ENCODE assay signal across 12 cellular contexts in the genomic region with DNA sequence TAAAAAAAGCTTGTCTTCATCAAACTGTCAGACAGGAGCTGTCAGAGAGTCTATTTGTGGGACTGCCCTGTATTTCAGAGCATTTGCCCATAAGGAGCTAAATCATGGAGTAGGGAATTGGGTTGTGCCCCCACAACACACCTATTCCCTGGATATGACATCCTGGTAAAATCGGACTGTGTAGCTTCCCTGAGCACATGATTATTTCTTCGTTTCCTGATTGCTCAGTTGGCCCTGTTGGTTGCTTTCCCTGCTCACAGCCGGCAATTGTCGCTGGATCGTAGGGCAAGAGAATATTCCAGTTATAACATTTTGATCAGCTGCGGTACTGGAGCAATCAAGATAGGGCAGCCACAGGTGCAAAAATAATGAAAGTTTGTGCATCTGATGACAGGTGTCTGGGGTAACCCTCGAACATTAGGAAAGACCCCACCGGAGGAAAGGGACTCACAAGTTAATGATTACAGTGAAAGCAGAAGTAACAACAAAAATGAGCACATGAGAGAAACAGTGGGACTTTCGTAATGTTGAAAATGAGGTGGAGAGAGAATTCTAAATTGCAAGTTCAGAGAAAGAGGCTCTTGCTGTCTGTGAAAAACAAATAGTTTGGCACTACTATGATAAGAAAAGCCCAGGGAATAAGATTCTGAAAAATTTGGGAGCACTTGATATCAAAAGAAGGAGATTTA. TPM values are rescaled to one million over a fixed set of nuclear protein-coding genes. Genes with fewer than 3 reads are reported as not detected.
A peak's percentile ranks its signal among the peaks of the same experiment; 100 is the strongest.
DNase-seq lines count a peak whose midpoint lies in the region; ATAC-seq and TF ChIP-seq lines count a peak whose summit lies in the region.
"Had no signal": no experiment of that assay in that cellular context is flagged by ENCODE, and none has a peak within 500 bp of the region (broad histone marks: within the 10 kb centered on the region; RNA-seq: fewer than 3 reads in every experiment).

No MANE protein-coding gene starts in this region.

- peaks cover 16% of the 10 kb centered on the region for H3K4me1 ChIP-seq in mucosa of descending colon (ENCODE audit: low read depth)

- DNase-seq in NCI-H526 treated with DMSO at 0.1 percent for 48 hours (lab: John Stamatoyannopoulos, UW) (peak; percentile 48), mucosa of descending colon (peak in 1 of 3 donors; percentile 58), CD1c-positive myeloid dendritic cell (ENCODE audit: extremely low spot score) (no peak), GM19240 (ENCODE audit: insufficient read length, low spot score) (no peak), cerebellar cortex (ENCODE audit: low spot score) (no peak), T-helper 9 cell (no peak)
- DNase-seq: activated CD4-positive, alpha-beta T cell treated with anti-CD3 and anti-CD28 coated beads for 1 hour; DMS153; hippocampal formation had no signal

- H3K4me3 ChIP-seq in mucosa of descending colon: no peak overlapping the region

- no peak for TF ChIP-seq CTCF in mucosa of descending colon (IDR thresholded peaks at IDR 0.05)

- ATAC-seq in GM18870 (IDR thresholded peaks at IDR 0.05; ENCODE audit: unreplicated experiment) (peak; percentile 62), HG02588 (IDR thresholded peaks at IDR 0.05; ENCODE audit: unreplicated experiment) (peak; percentile 52), mucosa of descending colon (peak; percentile 68)

- no peaks in the 10 kb centered on the region for H3K9me3 ChIP-seq in mucosa of descending colon

- intact Hi-C loops in mucosa of descending colon (cut with DNase I, micrococcal nuclease): no loop called here

- H3K36me3 ChIP-seq in mucosa of descending colon (ENCODE audit: low read depth): no peaks in the 10 kb centered on the region

RNA-seq across cellular contexts. Expression of gene MAB21L3, which starts 0.5 kb away (rescaled TPM):
- total RNA-seq in mucosa of descending colon: 1 to 10 TPM; 1.7 to 6.4 (median 4.7) TPM
- total RNA-seq: NCI-H460 had no signal
